9 cellular contexts compared by ENCODE assay signal in the genomic region with DNA sequence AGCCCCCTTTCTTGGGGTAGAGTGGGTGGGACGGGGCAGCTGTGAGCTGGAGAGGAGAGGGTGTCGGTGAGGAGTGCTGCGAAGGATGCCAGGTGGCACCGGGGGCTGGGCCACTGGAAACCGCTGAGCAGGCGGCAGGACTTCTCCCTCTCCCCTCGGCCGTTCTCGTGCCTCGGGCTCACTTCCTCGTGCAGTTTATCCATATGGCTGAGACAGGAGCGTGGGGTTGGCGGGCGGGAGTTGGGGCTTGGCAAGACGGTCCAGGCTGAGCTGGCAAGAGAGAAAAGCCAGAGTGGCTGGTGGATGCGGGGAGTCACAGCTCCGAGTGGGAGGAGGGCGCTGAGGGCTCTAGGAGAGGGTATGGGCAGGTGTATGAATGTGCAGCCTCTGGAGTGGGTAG. TPM values are rescaled to one million over a fixed set of nuclear protein-coding genes. Genes with fewer than 3 reads are reported as not detected.
A peak's percentile ranks its signal among the peaks of the same experiment; 100 is the strongest.
DNase-seq lines count a peak whose midpoint lies in the region; ATAC-seq and TF ChIP-seq lines count a peak whose summit lies in the region.
"Had no signal": no experiment of that assay in that cellular context is flagged by ENCODE, and none has a peak within 500 bp of the region (broad histone marks: within the 10 kb centered on the region; RNA-seq: fewer than 3 reads in every experiment).

No MANE protein-coding gene starts in this region.

- no peak for TF ChIP-seq POLR2A in heart left ventricle (IDR thresholded peaks at IDR 0.05)

- peak overlapping the region; percentile 74 to 83 (median 77) for H3K9ac ChIP-seq in skeletal muscle tissue (ENCODE audit: low read depth in 1 of 3, low read length in 3 of 3)

- peak; percentile 38 for DNase-seq in EH (ENCODE audit: low read depth)
- peak; percentile 56 for DNase-seq in NCI-H524 treated with DMSO at 0.1 percent for 48 hours (lab: John Stamatoyannopoulos, UW)
- DNase-seq in heart left ventricle = peak in 3 of 5 donors; percentile 18 to 62 (median 29)
- no peak for DNase-seq in GM13976 (ENCODE audit: low spot score)
- DNase-seq in NCI-H1436 treated with DMSO at 0.1 percent for 48 hours (lab: John Stamatoyannopoulos, UW) = no peak
- DNase-seq: stimulated activated naive CD8-positive, alpha-beta T cell treated with anti-CD3 and anti-CD28 coated beads, Interleukin-15, Interleukin-2, amounts not matched to agents 100 U/mL and 50 U/mL, for 24 hours had no signal

- H3K4me1 ChIP-seq in heart left ventricle (peaks cover 0 to 41% (median 23%) of the 10 kb centered on the region in 12 donors), skeletal muscle tissue (ENCODE audit: control insufficient read depth in 3 of 3, insufficient read depth in 3 of 3, low read length in 3 of 3) (peaks cover 40 to 57% (median 52%) of the 10 kb centered on the region in 3 donors)

- peak overlapping the region in 6 of 12 donors; percentile 2 to 82 (median 28) for H3K27ac ChIP-seq in heart left ventricle
- H3K27ac ChIP-seq in skeletal muscle tissue (ENCODE audit: low read depth, low read length) = peak overlapping the region; percentile 85

- 54 to 78% (median 70%) methylated on average over 18 of the region's 18 CpGs for WGBS in heart left ventricle, 4 donors

- TF ChIP-seq CTCF in heart left ventricle (IDR thresholded peaks at IDR 0.05) (no peak), GM13976 (IDR thresholded peaks at IDR 0.05; ENCODE audit: borderline replicate concordance, control extremely low read depth, extremely low read depth, insufficient read depth, missing control alignments) (no peak)

- intact Hi-C loops in heart left ventricle (cut with DNase I) = loop anchor here in 1 of 10 donors (5.0 kb wide), 1 partner anchor 51 kb away; no protein-coding TSS in a partner anchor

- H3K27me3 ChIP-seq in heart left ventricle (no peaks in the 10 kb centered on the region), skeletal muscle tissue (ENCODE audit: control insufficient read depth in 3 of 3, insufficient read depth in 3 of 3, low read length in 3 of 3) (no peaks in the 10 kb centered on the region)

- H3K9me3 ChIP-seq in heart left ventricle (no peaks in the 10 kb centered on the region), skeletal muscle tissue (ENCODE audit: control insufficient read depth in 3 of 3, low read length in 3 of 3) (no peaks in the 10 kb centered on the region)

- in situ Hi-C loops in GM13976 (cut with MboI; ENCODE audit: low sequenced_read_pairs, unreplicated experiment) = loop anchor here (25.0 kb wide), 1 partner anchor 471 kb away; a partner anchor contains a TSS

- ATAC-seq in heart left ventricle (no peak), GM18868 (IDR thresholded peaks at IDR 0.05; ENCODE audit: unreplicated experiment) (no peak), HG03457 (IDR thresholded peaks at IDR 0.05; ENCODE audit: unreplicated experiment) (no peak)
- ATAC-seq: stimulated activated naive CD8-positive, alpha-beta T cell treated with anti-CD3 and anti-CD28 coated beads, Interleukin-15, Interleukin-2, amounts not matched to agents 100 U/mL and 50 U/mL, for 24 hours had no signal

- H3K36me3 ChIP-seq in heart left ventricle = no peaks in the 10 kb centered on the region
- no peaks in the 10 kb centered on the region for H3K36me3 ChIP-seq in skeletal muscle tissue (ENCODE audit: control insufficient read depth in 3 of 3, insufficient read depth in 3 of 3, low read length in 3 of 3)

- peak overlapping the region in 3 of 12 donors; percentile 12 to 23 (median 13) for H3K4me3 ChIP-seq in heart left ventricle
- H3K4me3 ChIP-seq in skeletal muscle tissue (ENCODE audit: low read length in 3 of 3) = peak overlapping the region; percentile 43 to 67 (median 49)

RNA-seq across cellular contexts. Expression of a gene that starts 8.2 kb away (rescaled TPM):
- 10 to 100 TPM in 8 of 9 donors, 1 to 10 TPM in 1; 8.9 to 19.2 (median 11.9) TPM for total RNA-seq in heart left ventricle
- polyA plus RNA-seq in heart left ventricle = 1 to 10 TPM; 4.0 to 6.7 TPM
- 7.8 TPM for total RNA-seq in skeletal muscle tissue

RNA-seq across cellular contexts. Expression of a gene that starts 12.1 kb away (rescaled TPM):
- under 1 TPM in 6 of 9 donors, not detected in 3; 0.09 to 0.50 (median 0.20) TPM for total RNA-seq in heart left ventricle
- polyA plus RNA-seq in heart left ventricle = not detected
- total RNA-seq in skeletal muscle tissue = 5.2 TPM

RNA-seq across cellular contexts. Expression of a gene that starts 23.3 kb away (rescaled TPM):
- total RNA-seq in heart left ventricle = 1 to 10 TPM in 5 of 9 donors, under 1 TPM in 3, not detected in 1; 0.60 to 4.9 (median 1.2) TPM
- polyA plus RNA-seq in heart left ventricle = 1 to 10 TPM in 1 of 2 donors, under 1 TPM in 1; 0.46 to 3.1 TPM
- total RNA-seq in skeletal muscle tissue = 2.6 TPM

RNA-seq across cellular contexts. Expression of a gene that starts 30.6 kb away (rescaled TPM):
- total RNA-seq in heart left ventricle = 100 to 1,000 TPM in 7 of 9 donors, 10 to 100 TPM in 2; 61.6 to 209 (median 129) TPM
- 100 to 1,000 TPM; 132 to 232 TPM for polyA plus RNA-seq in heart left ventricle
- total RNA-seq in skeletal muscle tissue = 12.0 TPM

RNA-seq across cellular contexts. Expression of a gene that starts 37.0 kb away (rescaled TPM):
- total RNA-seq in heart left ventricle (10 to 100 TPM in 5 of 9 donors, 1 to 10 TPM in 4; 8.9 to 34.0 (median 11.8) TPM), skeletal muscle tissue (7.3 TPM)
- polyA plus RNA-seq in heart left ventricle = 10 to 100 TPM in 1 of 2 donors, 1 to 10 TPM in 1; 9.4 to 13.2 TPM

Comparison
In these comparisons a context has a peak if more than half of its experiments do, and no peak if none do; other contexts are left out.
1. DNase-seq: peak in EH (single experiment), NCI-H524 treated with DMSO at 0.1 percent for 48 hours (single experiment) and heart left ventricle (3 of 5); none in GM13976 (single experiment) and NCI-H1436 treated with DMSO at 0.1 percent for 48 hours (single experiment).